ENCODE assay signal across 10 cellular contexts in the genomic region with DNA sequence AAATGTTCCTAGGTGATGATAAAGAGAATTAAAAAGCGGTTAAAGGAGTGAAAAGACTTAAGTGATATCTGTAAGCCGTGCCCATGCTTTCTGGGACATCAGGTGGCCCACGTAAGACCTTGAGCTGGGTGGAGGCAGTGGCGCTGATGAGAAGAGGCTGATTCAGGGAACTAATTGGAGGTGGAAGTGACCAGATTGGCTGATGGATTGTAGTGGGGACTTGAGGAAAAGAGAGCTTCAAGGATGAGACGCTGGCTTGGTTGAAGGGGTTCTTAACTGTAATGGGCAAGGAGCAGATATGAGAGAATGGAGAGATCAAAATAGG.
DNase-seq lines count a peak whose midpoint lies in the region; ATAC-seq and TF ChIP-seq lines count a peak whose summit lies in the region.
"Had no signal": no experiment of that assay in that cellular context is flagged by ENCODE, and none has a peak within 500 bp of the region (broad histone marks: within the 10 kb centered on the region; RNA-seq: fewer than 3 reads in every experiment).

No MANE protein-coding gene starts in this region.

- no peaks in the 10 kb centered on the region for H3K36me3 ChIP-seq in A673 (ENCODE audit: insufficient read depth, low read length, poor library complexity, severe bottlenecking)
- no peaks in the 10 kb centered on the region for H3K36me3 ChIP-seq in adrenal gland (replicated peaks in 1 of 2)

- no peak overlapping the region for H4K8ac ChIP-seq in H9 (replicated peaks; ENCODE audit: insufficient read length, low read depth, low read length)

- no peak overlapping the region for H2BK120ac ChIP-seq in H9 (ENCODE audit: low read depth, low read length, poor library complexity, severe bottlenecking)

- ATAC-seq in natural killer cell treated with Interleukin-12 subunit alpha and Interleukin-12 subunit beta and Interleukin-15 and Interleukin-18, amount 100 ng/mL, for 72 hours = no peak
- no peak for ATAC-seq in HG03097 (IDR thresholded peaks at IDR 0.05; ENCODE audit: low FRiP score, unreplicated experiment)

- no peak overlapping the region for H3K23ac ChIP-seq in H9 (ENCODE audit: insufficient read length, low read depth, low read length)

- WGBS in H9 (ENCODE audit: extremely low coverage, insufficient read length, low lambda C conversion rate) = 100% methylated on average over 1 of the region's 5 CpGs
- 72 to 86% (median 82%) methylated on average over 5 of the region's 5 CpGs for WGBS in adrenal gland, 4 donors

- peaks cover 13 to 17% of the 10 kb centered on the region in 2 experiments for H3K4me1 Mint-ChIP-seq in H9
- H3K4me1 Mint-ChIP-seq in natural killer cell treated with Interleukin-12 subunit alpha and Interleukin-12 subunit beta and Interleukin-15 and Interleukin-18, amount 100 ng/mL, for 72 hours (ENCODE audit: low read depth in 2 of 2) = peaks cover 0 to 3% of the 10 kb centered on the region in 2 donors

- H3K4ac ChIP-seq in H9 (ENCODE audit: low read depth, low read length) = no peak overlapping the region

- BruUV-seq in A673 (replicated peaks; lab: Mats Ljungman, UMichigan) = TSS peak; percentile 70

- H4K20me1 ChIP-seq in H9 (ENCODE audit: control insufficient read depth, insufficient read depth, insufficient read length) = no peaks in the 10 kb centered on the region

- H2BK20ac ChIP-seq in H9 (ENCODE audit: low read depth, low read length, poor library complexity, severe bottlenecking) = no peak overlapping the region

- no peaks in the 10 kb centered on the region for H3K9me3 Mint-ChIP-seq in H9
- no peaks in the 10 kb centered on the region for H3K9me3 Mint-ChIP-seq in natural killer cell treated with Interleukin-12 subunit alpha and Interleukin-12 subunit beta and Interleukin-15 and Interleukin-18, amount 100 ng/mL, for 72 hours

- H3K9me3 ChIP-seq in A673 (ENCODE audit: low read depth, low read length, poor library complexity, severe bottlenecking) (no peaks in the 10 kb centered on the region), H9 (ENCODE audit: control insufficient read depth, low read depth, low read length) (no peaks in the 10 kb centered on the region), adrenal gland (replicated peaks in 1 of 3) (no peaks in the 10 kb centered on the region)

- H2BK15ac ChIP-seq in H9 (ENCODE audit: low read depth, low read length) = no peak overlapping the region

- no peak overlapping the region for H3K14ac ChIP-seq in H9 (ENCODE audit: insufficient read depth, low read length)

- H3K4me3 ChIP-seq in A673 (ENCODE audit: low read depth, low read length, poor library complexity, severe bottlenecking) = no peak overlapping the region
- no peak overlapping the region for H3K4me3 ChIP-seq in adrenal gland
- peak overlapping the region in 14 of 59 donors; percentile 68 to 87 (median 80) for H3K4me3 ChIP-seq in dorsolateral prefrontal cortex

- no peak overlapping the region for H3K27ac ChIP-seq in A673 (ENCODE audit: low read depth, low read length, poor library complexity, severe bottlenecking)
- H3K27ac ChIP-seq in H9 (ENCODE audit: insufficient read length, low read depth, low read length) = no peak overlapping the region
- peak overlapping the region in 4 of 5 donors; percentile 85 to 99 (median 98) for H3K27ac ChIP-seq in adrenal gland
- peak overlapping the region in 4 of 59 donors; percentile 80 to 92 (median 82) for H3K27ac ChIP-seq in dorsolateral prefrontal cortex

- no peak overlapping the region for H2BK12ac ChIP-seq in H9 (ENCODE audit: insufficient read length, low read depth, low read length)

- no peak overlapping the region for H3K56ac ChIP-seq in H9 (ENCODE audit: insufficient read length, low read depth, low read length)

- no peaks in the 10 kb centered on the region for H3K27me3 ChIP-seq in A673 (replicated peaks; ENCODE audit: insufficient read depth, low read depth, low read length, poor library complexity)
- no peaks in the 10 kb centered on the region for H3K27me3 ChIP-seq in H9 (ENCODE audit: insufficient read depth, low read length)
- H3K27me3 ChIP-seq in adrenal gland = no peaks in the 10 kb centered on the region
- H3K27me3 ChIP-seq in dorsolateral prefrontal cortex = no peaks in the 10 kb centered on the region

- no peak for TF ChIP-seq CTCF in A673 (conservative IDR thresholded peaks at IDR 0.05; ENCODE audit: low read depth, low read length)
- no peak for TF ChIP-seq CTCF in H9 (conservative IDR thresholded peaks at IDR 0.05)
- no peak for TF ChIP-seq CTCF in adrenal gland (IDR thresholded peaks at IDR 0.05)
- no peak for TF ChIP-seq CTCF in dorsolateral prefrontal cortex (IDR thresholded peaks at IDR 0.05 in 54 of 56, conservative IDR thresholded peaks at IDR 0.05 in 2 of 56; ENCODE audit: low read depth in 1 of 56, partially characterized antibody in 56 of 56)

- CTCF ChIA-PET in A673 (lab: Charles Lee) = interaction anchor here (0.6 kb wide), 1 partner anchor 66 kb away, joined by 5 read pairs; no protein-coding TSS in a partner anchor

- intact Hi-C loops in A673 (cut with micrococcal nuclease; ENCODE audit: unreplicated experiment) = no loop called here
- intact Hi-C loops in adrenal gland (cut with DNase I) = loop anchor here in 1 of 2 donors (5.0 kb wide), 1 partner anchor 69 kb away; a partner anchor contains a TSS
- intact Hi-C loops in dorsolateral prefrontal cortex (cut with DNase I) = loop anchor here (2.0 to 5.0 kb wide), 2 partner anchors 69 to 72 kb away; a partner anchor contains a TSS

- H3K79me1 ChIP-seq in H9 (ENCODE audit: insufficient read depth, low read depth, low read length, poor library complexity, severe bottlenecking) = no peaks in the 10 kb centered on the region

- H3K27me3 Mint-ChIP-seq in H9 (ENCODE audit: low read depth) = peaks cover 16% of the 10 kb centered on the region
- H3K27me3 Mint-ChIP-seq in natural killer cell treated with Interleukin-12 subunit alpha and Interleukin-12 subunit beta and Interleukin-15 and Interleukin-18, amount 100 ng/mL, for 72 hours = peaks cover 17 to 20% of the 10 kb centered on the region in 2 donors

- no peak overlapping the region for H2AK5ac ChIP-seq in H9 (ENCODE audit: insufficient read length, low read length)

- H4K5ac ChIP-seq in H9 (ENCODE audit: insufficient read length, low read depth, low read length) = no peak overlapping the region

- H3K18ac ChIP-seq in H9 (ENCODE audit: insufficient read length, low read depth, low read length) = peak overlapping the region; percentile 42

- H3K79me2 ChIP-seq in H9 (ENCODE audit: insufficient read depth, low read length) = no peaks in the 10 kb centered on the region

- peaks cover 8% of the 10 kb centered on the region for H3K23me2 ChIP-seq in H9 (ENCODE audit: insufficient read length, low read depth, low read length, poor library complexity, severe bottlenecking)

- H2AFZ ChIP-seq in H9 (ENCODE audit: low read length) = no peak overlapping the region

- no peak for TF ChIP-seq POLR2A in adrenal gland (IDR thresholded peaks at IDR 0.05)

- DNase-seq in A673 (ENCODE audit: low spot score) (no peak), H9 (no peak), adrenal gland (peak in 2 of 7 donors; percentile 14 to 17), DMS79 treated with DMSO at 0.1 percent for 48 hours (lab: John Stamatoyannopoulos, UW) (no peak), SK-N-DZ (ENCODE audit: low spot score) (no peak), dorsolateral prefrontal cortex (no peak)
- DNase-seq in natural killer cell treated with Interleukin-12 subunit alpha and Interleukin-12 subunit beta and Interleukin-15 and Interleukin-18, amount 100 ng/mL, for 72 hours (ENCODE audit: low spot score) = no peak
- DNase-seq: DMS53; effector CD4-positive, alpha-beta T cell had no signal

- H3K9ac ChIP-seq in H9 (ENCODE audit: extremely low read depth, insufficient read length, low read length) = no peak overlapping the region

- H2BK5ac ChIP-seq in H9 (ENCODE audit: insufficient read length, low read length) = no peak overlapping the region

- H4K91ac ChIP-seq in H9 (ENCODE audit: insufficient read length, low read depth, low read length) = no peak overlapping the region

- peak overlapping the region in 2 of 3 experiments; percentile 25 to 94; a peak in 2 of 7 replicates for H3K27ac Mint-ChIP-seq in H9
- H3K27ac Mint-ChIP-seq in natural killer cell treated with Interleukin-12 subunit alpha and Interleukin-12 subunit beta and Interleukin-15 and Interleukin-18, amount 100 ng/mL, for 72 hours = no peak overlapping the region

- peak overlapping the region; percentile 73 to 85 for H3K4me3 Mint-ChIP-seq in H9
- H3K4me3 Mint-ChIP-seq in natural killer cell treated with Interleukin-12 subunit alpha and Interleukin-12 subunit beta and Interleukin-15 and Interleukin-18, amount 100 ng/mL, for 72 hours = peak overlapping the region; percentile 62

- H3K36me3 Mint-ChIP-seq in H9 (ENCODE audit: insufficient read depth in 1 of 3, low read depth in 3 of 3) = peaks cover 0 to 15% (median 0%) of the 10 kb centered on the region in 3 experiments; a peak in 4 of 7 replicates
- H3K36me3 Mint-ChIP-seq in natural killer cell treated with Interleukin-12 subunit alpha and Interleukin-12 subunit beta and Interleukin-15 and Interleukin-18, amount 100 ng/mL, for 72 hours = no peaks in the 10 kb centered on the region

- H3K4me1 ChIP-seq in A673 (ENCODE audit: insufficient read depth, low read length, poor library complexity, severe bottlenecking) (peaks cover 15% of the 10 kb centered on the region), H9 (ENCODE audit: insufficient read depth, low read length) (no peaks in the 10 kb centered on the region), adrenal gland (replicated peaks in 1 of 2) (peaks cover 8 to 14% of the 10 kb centered on the region in 2 donors)

- POLR2A ChIA-PET in A673 (lab: Charles Lee; ENCODE audit: low non-redundant PET) = no interaction called here

- peak overlapping the region; percentile 69 for H3T11ph ChIP-seq in H9 (ENCODE audit: low read length)

- peak overlapping the region; percentile 57 for H3K4me2 ChIP-seq in H9 (ENCODE audit: insufficient read depth, insufficient read length, low read length)

Comparison
In these comparisons a context has a peak if more than half of its experiments do, and no peak if none do; other contexts are left out.
1. H3K27ac ChIP-seq: peak in adrenal gland (4 of 5); none in A673 (single experiment) and H9 (single experiment).
2. H3K27ac Mint-ChIP-seq: peak in H9 (2 of 3); none in natural killer cell treated with Interleukin-12 subunit alpha and Interleukin-12 subunit beta and Interleukin-15 and Interleukin-18, amount 100 ng/mL, for 72 hours (0 of 2).